Comparison of ENCODE assay signal across 1 cellular context in genomic region chr18:23572012-23572411, GRCh38.
TF ChIP-seq lines count a peak whose summit lies in the region.

No MANE protein-coding gene starts in this region.

TF ChIP-seq in HepG2, 621 proteins besides CTCF, POLR2A, EP300 and RAD21 (continued from another document and continues in another):
- TF ChIP-seq, protein P1, sequence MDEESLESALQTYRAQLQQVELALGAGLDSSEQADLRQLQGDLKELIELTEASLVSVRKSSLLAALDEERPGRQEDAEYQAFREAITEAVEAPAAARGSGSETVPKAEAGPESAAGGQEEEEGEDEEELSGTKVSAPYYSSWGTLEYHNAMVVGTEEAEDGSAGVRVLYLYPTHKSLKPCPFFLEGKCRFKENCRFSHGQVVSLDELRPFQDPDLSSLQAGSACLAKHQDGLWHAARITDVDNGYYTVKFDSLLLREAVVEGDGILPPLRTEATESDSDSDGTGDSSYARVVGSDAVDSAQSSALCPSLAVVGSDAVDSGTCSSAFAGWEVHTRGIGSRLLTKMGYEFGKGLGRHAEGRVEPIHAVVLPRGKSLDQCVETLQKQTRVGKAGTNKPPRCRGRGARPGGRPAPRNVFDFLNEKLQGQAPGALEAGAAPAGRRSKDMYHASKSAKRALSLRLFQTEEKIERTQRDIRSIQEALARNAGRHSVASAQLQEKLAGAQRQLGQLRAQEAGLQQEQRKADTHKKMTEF (CRISPR knock-in tag; IDR thresholded peaks at IDR 0.05): 0 out of 2 replicates have a peak, but pooled peaks have one; percentile 27
- TF ChIP-seq NAIF1 (CRISPR knock-in tag; IDR thresholded peaks at IDR 0.05; ENCODE audit: borderline replicate concordance) (no peak), ZNF672 (CRISPR knock-in tag; IDR thresholded peaks at IDR 0.05) (no peak), JARID2 (CRISPR knock-in tag; IDR thresholded peaks at IDR 0.05; ENCODE audit: insufficient replicate concordance) (no peak), MZF1 (CRISPR knock-in tag; IDR thresholded peaks at IDR 0.05; ENCODE audit: borderline replicate concordance) (no peak), ZNF431 (CRISPR knock-in tag; IDR thresholded peaks at IDR 0.05; ENCODE audit: borderline replicate concordance, low read depth) (no peak), HOXA7 (CRISPR knock-in tag; IDR thresholded peaks at IDR 0.05) (no peak), MBD4 (IDR thresholded peaks at IDR 0.05; ENCODE audit: borderline replicate concordance, low read length) (no peak), ZNF747 (CRISPR knock-in tag; IDR thresholded peaks at IDR 0.05; ENCODE audit: borderline replicate concordance) (no peak), ZNF512 (CRISPR knock-in tag; IDR thresholded peaks at IDR 0.05) (no peak), NCOA2 (CRISPR knock-in tag; IDR thresholded peaks at IDR 0.05) (peak; percentile 78), DZIP1 (CRISPR knock-in tag; IDR thresholded peaks at IDR 0.05) (no peak), ZNF235 (CRISPR knock-in tag; IDR thresholded peaks at IDR 0.05; ENCODE audit: borderline replicate concordance) (no peak), ZSCAN30 (CRISPR knock-in tag; IDR thresholded peaks at IDR 0.05) (no peak), ZNF333 (CRISPR knock-in tag; IDR thresholded peaks at IDR 0.05; ENCODE audit: borderline replicate concordance) (no peak), POGZ (CRISPR knock-in tag; IDR thresholded peaks at IDR 0.05) (no peak), ATRX (CRISPR knock-in tag; IDR thresholded peaks at IDR 0.05; ENCODE audit: borderline replicate concordance) (no peak), ZNF18 (CRISPR knock-in tag; IDR thresholded peaks at IDR 0.05; ENCODE audit: insufficient replicate concordance) (no peak), CEBPB (IDR thresholded peaks at IDR 0.05; ENCODE audit: borderline replicate concordance, low read depth, low read length) (0 out of 2 replicates have a peak, but pooled peaks have one; percentile 2), ZNF256 (CRISPR knock-in tag; conservative IDR thresholded peaks at IDR 0.05) (no peak), PRMT3 (CRISPR knock-in tag; IDR thresholded peaks at IDR 0.05; ENCODE audit: borderline replicate concordance, low read depth) (no peak), MIER3 (CRISPR knock-in tag; IDR thresholded peaks at IDR 0.05; ENCODE audit: borderline replicate concordance) (no peak), DMAP1 (CRISPR knock-in tag; IDR thresholded peaks at IDR 0.05) (no peak), JUN (CRISPR knock-in tag; IDR thresholded peaks at IDR 0.05) (no peak), KAT7 (CRISPR knock-in tag; IDR thresholded peaks at IDR 0.05; ENCODE audit: borderline replicate concordance) (no peak), ZMAT3 (CRISPR knock-in tag; conservative IDR thresholded peaks at IDR 0.05) (no peak), NR2C2 (CRISPR knock-in tag; IDR thresholded peaks at IDR 0.05; ENCODE audit: borderline replicate concordance) (no peak), ATF6 (CRISPR knock-in tag; conservative IDR thresholded peaks at IDR 0.05) (no peak), TBX3 (IDR thresholded peaks at IDR 0.05; ENCODE audit: borderline replicate concordance) (no peak), U2AF2 (IDR thresholded peaks at IDR 0.05; ENCODE audit: low read depth, low read length) (no peak), SMARCE1 (IDR thresholded peaks at IDR 0.05; ENCODE audit: borderline replicate concordance) (no peak), PATZ1 (CRISPR knock-in tag; IDR thresholded peaks at IDR 0.05) (no peak), PCBP1 (IDR thresholded peaks at IDR 0.05; ENCODE audit: borderline replicate concordance, low read depth, low read length) (no peak), HNRNPUL1 (IDR thresholded peaks at IDR 0.05; ENCODE audit: low read depth, low read length) (no peak), IKZF4 (CRISPR knock-in tag; IDR thresholded peaks at IDR 0.05; ENCODE audit: borderline replicate concordance, low read depth, not compliant biosample characterization) (no peak), IRF2 (CRISPR knock-in tag; IDR thresholded peaks at IDR 0.05) (0 out of 2 replicates have a peak, but pooled peaks have one; percentile 40)
- TF ChIP-seq, protein P2, sequence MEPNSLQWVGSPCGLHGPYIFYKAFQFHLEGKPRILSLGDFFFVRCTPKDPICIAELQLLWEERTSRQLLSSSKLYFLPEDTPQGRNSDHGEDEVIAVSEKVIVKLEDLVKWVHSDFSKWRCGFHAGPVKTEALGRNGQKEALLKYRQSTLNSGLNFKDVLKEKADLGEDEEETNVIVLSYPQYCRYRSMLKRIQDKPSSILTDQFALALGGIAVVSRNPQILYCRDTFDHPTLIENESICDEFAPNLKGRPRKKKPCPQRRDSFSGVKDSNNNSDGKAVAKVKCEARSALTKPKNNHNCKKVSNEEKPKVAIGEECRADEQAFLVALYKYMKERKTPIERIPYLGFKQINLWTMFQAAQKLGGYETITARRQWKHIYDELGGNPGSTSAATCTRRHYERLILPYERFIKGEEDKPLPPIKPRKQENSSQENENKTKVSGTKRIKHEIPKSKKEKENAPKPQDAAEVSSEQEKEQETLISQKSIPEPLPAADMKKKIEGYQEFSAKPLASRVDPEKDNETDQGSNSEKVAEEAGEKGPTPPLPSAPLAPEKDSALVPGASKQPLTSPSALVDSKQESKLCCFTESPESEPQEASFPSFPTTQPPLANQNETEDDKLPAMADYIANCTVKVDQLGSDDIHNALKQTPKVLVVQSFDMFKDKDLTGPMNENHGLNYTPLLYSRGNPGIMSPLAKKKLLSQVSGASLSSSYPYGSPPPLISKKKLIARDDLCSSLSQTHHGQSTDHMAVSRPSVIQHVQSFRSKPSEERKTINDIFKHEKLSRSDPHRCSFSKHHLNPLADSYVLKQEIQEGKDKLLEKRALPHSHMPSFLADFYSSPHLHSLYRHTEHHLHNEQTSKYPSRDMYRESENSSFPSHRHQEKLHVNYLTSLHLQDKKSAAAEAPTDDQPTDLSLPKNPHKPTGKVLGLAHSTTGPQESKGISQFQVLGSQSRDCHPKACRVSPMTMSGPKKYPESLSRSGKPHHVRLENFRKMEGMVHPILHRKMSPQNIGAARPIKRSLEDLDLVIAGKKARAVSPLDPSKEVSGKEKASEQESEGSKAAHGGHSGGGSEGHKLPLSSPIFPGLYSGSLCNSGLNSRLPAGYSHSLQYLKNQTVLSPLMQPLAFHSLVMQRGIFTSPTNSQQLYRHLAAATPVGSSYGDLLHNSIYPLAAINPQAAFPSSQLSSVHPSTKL (CRISPR knock-in tag; IDR thresholded peaks at IDR 0.05): peak; percentile 84
- TF ChIP-seq, protein P3, sequence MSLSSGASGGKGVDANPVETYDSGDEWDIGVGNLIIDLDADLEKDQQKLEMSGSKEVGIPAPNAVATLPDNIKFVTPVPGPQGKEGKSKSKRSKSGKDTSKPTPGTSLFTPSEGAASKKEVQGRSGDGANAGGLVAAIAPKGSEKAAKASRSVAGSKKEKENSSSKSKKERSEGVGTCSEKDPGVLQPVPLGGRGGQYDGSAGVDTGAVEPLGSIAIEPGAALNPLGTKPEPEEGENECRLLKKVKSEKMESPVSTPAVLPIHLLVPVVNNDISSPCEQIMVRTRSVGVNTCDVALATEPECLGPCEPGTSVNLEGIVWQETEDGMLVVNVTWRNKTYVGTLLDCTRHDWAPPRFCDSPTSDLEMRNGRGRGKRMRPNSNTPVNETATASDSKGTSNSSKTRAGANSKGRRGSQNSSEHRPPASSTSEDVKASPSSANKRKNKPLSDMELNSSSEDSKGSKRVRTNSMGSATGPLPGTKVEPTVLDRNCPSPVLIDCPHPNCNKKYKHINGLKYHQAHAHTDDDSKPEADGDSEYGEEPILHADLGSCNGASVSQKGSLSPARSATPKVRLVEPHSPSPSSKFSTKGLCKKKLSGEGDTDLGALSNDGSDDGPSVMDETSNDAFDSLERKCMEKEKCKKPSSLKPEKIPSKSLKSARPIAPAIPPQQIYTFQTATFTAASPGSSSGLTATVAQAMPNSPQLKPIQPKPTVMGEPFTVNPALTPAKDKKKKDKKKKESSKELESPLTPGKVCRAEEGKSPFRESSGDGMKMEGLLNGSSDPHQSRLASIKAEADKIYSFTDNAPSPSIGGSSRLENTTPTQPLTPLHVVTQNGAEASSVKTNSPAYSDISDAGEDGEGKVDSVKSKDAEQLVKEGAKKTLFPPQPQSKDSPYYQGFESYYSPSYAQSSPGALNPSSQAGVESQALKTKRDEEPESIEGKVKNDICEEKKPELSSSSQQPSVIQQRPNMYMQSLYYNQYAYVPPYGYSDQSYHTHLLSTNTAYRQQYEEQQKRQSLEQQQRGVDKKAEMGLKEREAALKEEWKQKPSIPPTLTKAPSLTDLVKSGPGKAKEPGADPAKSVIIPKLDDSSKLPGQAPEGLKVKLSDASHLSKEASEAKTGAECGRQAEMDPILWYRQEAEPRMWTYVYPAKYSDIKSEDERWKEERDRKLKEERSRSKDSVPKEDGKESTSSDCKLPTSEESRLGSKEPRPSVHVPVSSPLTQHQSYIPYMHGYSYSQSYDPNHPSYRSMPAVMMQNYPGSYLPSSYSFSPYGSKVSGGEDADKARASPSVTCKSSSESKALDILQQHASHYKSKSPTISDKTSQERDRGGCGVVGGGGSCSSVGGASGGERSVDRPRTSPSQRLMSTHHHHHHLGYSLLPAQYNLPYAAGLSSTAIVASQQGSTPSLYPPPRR (CRISPR knock-in tag; IDR thresholded peaks at IDR 0.05; ENCODE audit: borderline replicate concordance): no peak
- TF ChIP-seq, protein P4, sequence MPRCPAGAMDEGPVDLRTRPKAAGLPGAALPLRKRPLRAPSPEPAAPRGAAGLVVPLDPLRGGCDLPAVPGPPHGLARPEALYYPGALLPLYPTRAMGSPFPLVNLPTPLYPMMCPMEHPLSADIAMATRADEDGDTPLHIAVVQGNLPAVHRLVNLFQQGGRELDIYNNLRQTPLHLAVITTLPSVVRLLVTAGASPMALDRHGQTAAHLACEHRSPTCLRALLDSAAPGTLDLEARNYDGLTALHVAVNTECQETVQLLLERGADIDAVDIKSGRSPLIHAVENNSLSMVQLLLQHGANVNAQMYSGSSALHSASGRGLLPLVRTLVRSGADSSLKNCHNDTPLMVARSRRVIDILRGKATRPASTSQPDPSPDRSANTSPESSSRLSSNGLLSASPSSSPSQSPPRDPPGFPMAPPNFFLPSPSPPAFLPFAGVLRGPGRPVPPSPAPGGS (CRISPR knock-in tag; IDR thresholded peaks at IDR 0.05): no peak
